8 cellular contexts compared by ENCODE assay signal in the genomic region with DNA sequence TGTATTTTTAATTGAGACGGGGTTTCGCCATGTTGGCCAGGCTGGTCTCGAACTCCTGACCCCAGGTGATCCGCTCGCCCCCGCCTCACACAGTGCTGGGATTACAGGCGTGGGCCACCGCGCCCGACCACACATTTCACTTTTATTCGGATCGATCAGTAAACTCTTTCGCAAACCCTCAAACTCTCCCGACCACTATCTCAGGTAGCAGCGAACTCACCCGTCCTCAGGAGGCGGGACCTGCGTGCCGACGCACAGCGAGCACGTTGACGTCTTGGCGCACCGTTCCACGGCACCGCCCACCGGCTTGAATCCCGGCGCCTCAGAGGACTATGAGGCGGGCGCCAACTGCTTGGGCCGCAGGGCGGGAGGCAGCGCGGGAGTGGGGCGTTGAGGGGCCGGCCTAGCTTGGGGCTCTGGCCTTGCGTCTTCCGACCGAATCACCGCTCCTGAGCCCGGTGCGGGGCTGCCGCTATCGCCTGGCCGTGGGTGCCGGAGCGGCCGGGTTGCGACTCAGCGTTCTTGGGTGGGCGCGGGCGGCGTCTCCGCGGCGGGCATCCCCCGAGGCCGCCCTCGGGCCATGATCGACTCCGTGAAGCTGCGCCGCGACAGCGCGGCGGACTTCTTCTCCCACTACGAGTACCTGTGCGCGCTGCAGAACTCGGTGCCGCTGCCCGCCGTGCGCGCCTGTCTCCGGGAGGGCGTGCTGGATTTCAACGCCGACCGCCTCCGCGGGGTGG. TPM values are rescaled to one million over a fixed set of nuclear protein-coding genes. Genes with fewer than 3 reads are reported as not detected.
DNase-seq lines count a peak whose midpoint lies in the region; TF ChIP-seq lines count a peak whose summit lies in the region.

A gene with protein sequence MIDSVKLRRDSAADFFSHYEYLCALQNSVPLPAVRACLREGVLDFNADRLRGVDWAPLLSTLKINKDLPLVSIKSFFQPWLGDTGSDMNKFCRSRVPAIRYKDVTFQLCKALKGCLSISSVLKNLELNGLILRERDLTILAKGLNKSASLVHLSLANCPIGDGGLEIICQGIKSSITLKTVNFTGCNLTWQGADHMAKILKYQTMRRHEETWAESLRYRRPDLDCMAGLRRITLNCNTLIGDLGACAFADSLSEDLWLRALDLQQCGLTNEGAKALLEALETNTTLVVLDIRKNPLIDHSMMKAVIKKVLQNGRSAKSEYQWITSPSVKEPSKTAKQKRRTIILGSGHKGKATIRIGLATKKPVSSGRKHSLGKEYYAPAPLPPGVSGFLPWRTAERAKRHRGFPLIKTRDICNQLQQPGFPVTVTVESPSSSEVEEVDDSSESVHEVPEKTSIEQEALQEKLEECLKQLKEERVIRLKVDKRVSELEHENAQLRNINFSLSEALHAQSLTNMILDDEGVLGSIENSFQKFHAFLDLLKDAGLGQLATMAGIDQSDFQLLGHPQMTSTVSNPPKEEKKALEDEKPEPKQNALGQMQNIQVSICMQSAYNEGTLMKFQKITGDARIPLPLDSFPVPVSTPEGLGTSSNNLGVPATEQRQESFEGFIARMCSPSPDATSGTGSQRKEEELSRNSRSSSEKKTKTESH (plus strand): TSS at position 305 of the 740 bp plus-strand sequence. CDS start 276 bp downstream, at position 581.

- DNase-seq in GF-D8 (lab: John Stamatoyannopoulos, UW): peak; percentile 74
- DNase-seq in HCEC 1CT: peak; percentile 92
- peak; percentile 98 for DNase-seq in MM.1S
- peak; percentile 92 for DNase-seq in SK-MEL-5 (ENCODE audit: low read depth, low spot score)
- peak; percentile 39 to 76 (median 66) for DNase-seq in activated naive CD4-positive, alpha-beta T cell (lab: John Stamatoyannopoulos, UW)
- DNase-seq in foreskin melanocyte: peak; percentile 85
- peak; percentile 83 for DNase-seq in stromal cell of bone marrow (ENCODE audit: low read depth)

- TF ChIP-seq CTCF in MM.1S (IDR thresholded peaks at IDR 0.05; ENCODE audit: low read length): no peak

- H3K9ac ChIP-seq in MM.1S (ENCODE audit: low read length): peak within 1 kb of the TSS; percentile 84

- H3K9me2 ChIP-seq in MM.1S (replicated peaks; ENCODE audit: insufficient read depth, low read length): no peaks in the 10 kb centered on the region

- peak within 1 kb of the TSS; percentile 79; the same call in 1 of the 2 replicates for H3K27ac ChIP-seq in MM.1S (ENCODE audit: low read length)

- H3K4me2 ChIP-seq in MM.1S (ENCODE audit: low read depth, low read length): peak within 1 kb of the TSS; percentile 99

- H3K4me1 ChIP-seq in MM.1S (ENCODE audit: low read length) (peaks cover 11% of the 10 kb centered on the region), neuron (ENCODE audit: insufficient read depth, low read length) (peaks cover 14% of the 10 kb centered on the region)

- H4K20me1 ChIP-seq in MM.1S (ENCODE audit: insufficient read depth, low read length): no peaks in the 10 kb centered on the region

- H3K79me2 ChIP-seq in MM.1S (ENCODE audit: low read length): peaks cover 33% of the 10 kb centered on the region

- H3K36me3 ChIP-seq in MM.1S (replicated peaks; ENCODE audit: insufficient read depth, low read length) (no peaks in the 10 kb centered on the region), neuron (ENCODE audit: insufficient read depth, low read length) (peaks cover 10% of the 10 kb centered on the region)

- H2AFZ ChIP-seq in MM.1S (ENCODE audit: low read length): peak within 1 kb of the TSS; percentile 76
- peak within 1 kb of the TSS; percentile 98 for H2AFZ ChIP-seq in neuron (ENCODE audit: low read depth, low read length)

- H3K27me3 ChIP-seq in MM.1S (replicated peaks; ENCODE audit: insufficient read depth, low read length) (no peaks in the 10 kb centered on the region), neuron (ENCODE audit: insufficient read depth, low read length) (no peaks in the 10 kb centered on the region)

- H3K4me3 ChIP-seq in MM.1S (ENCODE audit: low read length) (peak within 1 kb of the TSS; percentile 83), neuron (ENCODE audit: low read length) (peak within 1 kb of the TSS; percentile 79)

- H3K9me3 ChIP-seq in MM.1S (replicated peaks; ENCODE audit: insufficient read depth, low read length) (no peaks in the 10 kb centered on the region), neuron (ENCODE audit: low read length) (no peaks in the 10 kb centered on the region)

- H3F3A ChIP-seq in MM.1S (ENCODE audit: insufficient read depth, low read length): peaks cover 6% of the 10 kb centered on the region; the same call in 1 of the 2 replicates

- in situ Hi-C loops in SK-MEL-5 (cut with HindIII; ENCODE audit: low pct_unique_long_range_greater_than_20kb, low sequenced_read_pairs): no loop called here

RNA-seq across cellular contexts. Expression of the gene that starts here (rescaled TPM):
- 22.3 and 23.8 TPM in 2 replicates for total RNA-seq in SK-MEL-5 (2014; rRNA removed; shearing (Covaris generic))
- polyA plus RNA-seq in SK-MEL-5 (2015; cell fraction: cytosol; rRNA removed): 17.1 and 19.5 TPM in 2 replicates
- 30.7 and 53.0 TPM in 2 replicates for polyA plus RNA-seq in SK-MEL-5 (2015; cell fraction: nucleus; rRNA removed)

Comparison
In these comparisons a context has a peak if more than half of its experiments do, and no peak if none do; other contexts are left out.
1. Peak in every context shown above with its lines: DNase-seq, H3K4me3 ChIP-seq and H3K27ac ChIP-seq.